8 cellular contexts compared by ENCODE assay signal in the genomic region with DNA sequence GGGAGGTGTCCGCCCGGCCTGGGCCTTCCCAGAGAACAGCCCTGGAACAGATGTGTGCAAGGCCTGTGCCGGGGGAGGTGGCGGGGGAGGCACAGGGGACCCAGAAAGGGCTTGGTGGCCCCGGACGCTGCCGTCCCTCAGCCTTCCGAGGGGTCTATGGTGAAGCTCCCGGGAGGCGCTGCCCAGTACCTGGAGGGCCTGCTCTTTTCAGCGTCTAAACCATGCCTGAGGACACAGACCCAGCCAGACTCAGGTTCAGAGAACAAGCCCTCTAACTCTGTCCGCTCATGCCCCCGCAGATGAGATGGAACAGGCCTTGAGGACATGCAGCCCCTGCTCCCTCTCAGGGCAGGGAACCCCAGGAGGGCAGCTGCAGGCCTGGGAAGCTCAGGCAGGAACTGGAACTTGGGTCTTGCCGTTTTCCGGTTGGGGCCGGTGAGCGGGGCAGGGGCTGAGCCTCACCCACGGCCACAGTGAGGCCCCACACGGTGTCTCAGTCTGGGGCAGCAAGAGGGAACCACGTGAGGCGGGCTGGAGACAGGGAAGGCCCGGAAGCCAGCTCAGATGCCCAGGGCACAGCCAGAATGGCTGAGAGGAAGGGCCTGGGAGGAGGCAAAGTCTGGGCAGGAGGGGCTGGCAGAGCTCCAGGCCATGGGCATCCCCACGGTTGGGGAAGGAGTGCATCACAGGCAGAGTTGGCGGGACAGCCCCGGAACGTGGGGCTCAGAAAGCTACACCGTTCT. TPM values are rescaled to one million over a fixed set of nuclear protein-coding genes. Genes with fewer than 3 reads are reported as not detected.
DNase-seq lines count a peak whose midpoint lies in the region; ATAC-seq, FAIRE-seq and TF ChIP-seq lines count a peak whose summit lies in the region.

No MANE protein-coding gene starts in this region.

- no peak overlapping the region for H3K4me3 ChIP-seq in fibroblast of mammary gland (ENCODE audit: control insufficient read depth, low read depth, low read length)

- H3K4me1 Mint-ChIP-seq in activated CD8-positive, alpha-beta T cell treated with anti-CD3 and anti-CD28 coated beads, Interleukin-2, amount 10 ng/mL, durations not matched to agents 7 days and 5 days (ENCODE audit: low read depth) = peaks cover 42% of the 10 kb centered on the region

- POLR2A ChIA-PET in activated CD8-positive, alpha-beta T cell treated with anti-CD3 and anti-CD28 coated beads, Interleukin-2, amount 10 ng/mL, durations not matched to agents 7 days and 5 days (lab: Charles Lee) = interaction anchor here (0.7 to 1.1 kb wide), 5 partner anchors 12 to 208 kb away, joined by 3 to 4 read pairs (median 3); partner anchors contain the start of gene SLC16A3
- POLR2A ChIA-PET in GM10248 (lab: Yijun Ruan, JAX) = interaction anchor here (0.6 to 1.4 kb wide), 4 partner anchors 12 to 57 kb away, joined by 3 to 11 read pairs (median 3); partner anchors contain the start of gene SLC16A3

- no peak for FAIRE-seq in urothelium cell line (lab: Jason Lieb, UNC)

- peak overlapping the region; percentile 81 for H3K27ac Mint-ChIP-seq in activated CD8-positive, alpha-beta T cell treated with anti-CD3 and anti-CD28 coated beads, Interleukin-2, amount 10 ng/mL, durations not matched to agents 7 days and 5 days

- H3K27me3 Mint-ChIP-seq in activated CD8-positive, alpha-beta T cell treated with anti-CD3 and anti-CD28 coated beads, Interleukin-2, amount 10 ng/mL, durations not matched to agents 7 days and 5 days (ENCODE audit: low read depth) = no peaks in the 10 kb centered on the region

- no peak for TF ChIP-seq CTCF in fibroblast of mammary gland (conservative IDR thresholded peaks at IDR 0.05; ENCODE audit: control insufficient read depth, insufficient read depth, low read depth, low read length)
- TF ChIP-seq CTCF in GM10248 (IDR thresholded peaks at IDR 0.05; ENCODE audit: control extremely low read depth, extremely low read depth, low read depth, missing control alignments) = no peak

- peaks cover 65% of the 10 kb centered on the region for H3K36me3 Mint-ChIP-seq in activated CD8-positive, alpha-beta T cell treated with anti-CD3 and anti-CD28 coated beads, Interleukin-2, amount 10 ng/mL, durations not matched to agents 7 days and 5 days (ENCODE audit: low read depth)

- peak; percentile 82 for DNase-seq in activated effector memory CD4-positive, alpha-beta T cell treated with anti-CD3 and anti-CD28 coated beads, Interleukin-2, amount 50 U/mL, for 16 hours
- no peak for DNase-seq in activated effector memory CD4-positive, alpha-beta T cell treated with Interleukin-2 at 50 U/mL for 16 hours
- DNase-seq in activated CD8-positive, alpha-beta T cell treated with anti-CD3 and anti-CD28 coated beads, Interleukin-2, amount 10 ng/mL, durations not matched to agents 7 days and 5 days = no peak
- peak; percentile 71 for DNase-seq in fibroblast of mammary gland (ENCODE audit: low read depth)
- peak in 46 of 56 donors; percentile 14 to 81 (median 44) for DNase-seq in nucleus accumbens (lab: John Stamatoyannopoulos, UW)
- no peak for DNase-seq in GM10248 (ENCODE audit: extremely low spot score)
- no peak for DNase-seq in urothelium cell line (ENCODE audit: low spot score)

- CTCF ChIA-PET in activated CD8-positive, alpha-beta T cell treated with anti-CD3 and anti-CD28 coated beads, Interleukin-2, amount 10 ng/mL, durations not matched to agents 7 days and 5 days (lab: Charles Lee) = interaction anchor here (1.0 to 3.1 kb wide), 5 partner anchors 10 to 173 kb away, joined by 3 to 20 read pairs (median 3); no protein-coding TSS in a partner anchor
- CTCF ChIA-PET in GM10248 (lab: Yijun Ruan, JAX) = interaction anchor here (0.8 to 2.1 kb wide), 6 partner anchors 9 to 211 kb away, joined by 3 to 8 read pairs (median 4); no protein-coding TSS in a partner anchor

- peak overlapping the region; percentile 17 for H3K4me3 Mint-ChIP-seq in activated CD8-positive, alpha-beta T cell treated with anti-CD3 and anti-CD28 coated beads, Interleukin-2, amount 10 ng/mL, durations not matched to agents 7 days and 5 days

- ATAC-seq in activated CD8-positive, alpha-beta T cell treated with anti-CD3 and anti-CD28 coated beads, Interleukin-2, amount 10 ng/mL, durations not matched to agents 7 days and 5 days = no peak
- ATAC-seq in HG03342 (IDR thresholded peaks at IDR 0.05; ENCODE audit: unreplicated experiment) = no peak

- H3K9me3 Mint-ChIP-seq in activated CD8-positive, alpha-beta T cell treated with anti-CD3 and anti-CD28 coated beads, Interleukin-2, amount 10 ng/mL, durations not matched to agents 7 days and 5 days (ENCODE audit: insufficient read depth) = no peaks in the 10 kb centered on the region

RNA-seq across cellular contexts. Expression of gene SLC16A3, which starts 12.5 kb away (rescaled TPM):
- total RNA-seq in activated CD8-positive, alpha-beta T cell treated with anti-CD3 and anti-CD28 coated beads, Interleukin-2, amount 10 ng/mL, durations not matched to agents 7 days and 5 days = 100 to 1,000 TPM; 257 to 264 TPM

RNA-seq across cellular contexts. Expression of gene CCDC57, which starts 28.7 kb away (rescaled TPM):
- total RNA-seq in activated CD8-positive, alpha-beta T cell treated with anti-CD3 and anti-CD28 coated beads, Interleukin-2, amount 10 ng/mL, durations not matched to agents 7 days and 5 days = 10 to 100 TPM; 78.3 to 84.7 TPM

RNA-seq across cellular contexts. Expression of gene CSNK1D, which starts 32.1 kb away (rescaled TPM):
- total RNA-seq in activated CD8-positive, alpha-beta T cell treated with anti-CD3 and anti-CD28 coated beads, Interleukin-2, amount 10 ng/mL, durations not matched to agents 7 days and 5 days = 100 to 1,000 TPM in 1 of 2 experiments, 10 to 100 TPM in 1; 99.5 to 111 TPM

Comparison
In these comparisons a context has a peak if more than half of its experiments do, and no peak if none do; other contexts are left out.
1. DNase-seq: peak in activated effector memory CD4-positive, alpha-beta T cell treated with anti-CD3 and anti-CD28 coated beads, Interleukin-2, amount 50 U/mL, for 16 hours (single experiment), fibroblast of mammary gland (single experiment) and nucleus accumbens (46 of 56); none in activated effector memory CD4-positive, alpha-beta T cell treated with Interleukin-2 at 50 U/mL for 16 hours (single experiment), activated CD8-positive, alpha-beta T cell treated with anti-CD3 and anti-CD28 coated beads, Interleukin-2, amount 10 ng/mL, durations not matched to agents 7 days and 5 days (single experiment), GM10248 (single experiment) and urothelium cell line (single experiment).